ENCODE assay signal across 7 cellular contexts in the genomic region with DNA sequence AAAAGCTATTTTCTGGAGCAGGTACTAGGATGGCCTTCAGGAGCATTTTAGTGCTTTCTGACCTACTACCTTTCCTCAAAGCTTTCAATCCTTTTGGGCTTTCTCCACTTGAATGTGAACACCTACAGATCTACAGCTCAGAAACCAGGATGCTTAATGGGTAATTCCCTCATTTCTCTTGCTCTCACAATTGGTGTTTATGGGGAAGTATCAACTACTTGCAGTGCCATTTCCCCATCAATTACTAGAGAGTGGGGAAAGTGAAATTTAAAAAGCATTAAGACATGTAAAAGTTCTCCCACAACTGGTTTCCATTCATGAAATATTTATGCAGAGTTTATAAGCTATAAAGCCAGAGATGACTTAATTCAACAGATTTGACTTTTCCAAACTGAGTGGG. TPM values are rescaled to one million over a fixed set of nuclear protein-coding genes. Genes with fewer than 3 reads are reported as not detected.
DNase-seq lines count a peak whose midpoint lies in the region; FAIRE-seq and TF ChIP-seq lines count a peak whose summit lies in the region.

No MANE protein-coding gene starts in this region.

- POLR2A ChIA-PET in OCI-LY7 (lab: Charles Lee) = interaction anchor here (1.0 to 3.4 kb wide), 4 partner anchors 8 to 22 kb away, joined by 3 to 24 read pairs (median 7); no protein-coding TSS in a partner anchor

- no TSS peak for BruUV-seq in OCI-LY7 (replicated peaks; lab: Mats Ljungman, UMichigan)

- TF ChIP-seq POLR2A in GM12892 (IDR thresholded peaks at IDR 0.05; ENCODE audit: low read depth, low read length) = no peak

- H3K4me1 ChIP-seq in OCI-LY7 (ENCODE audit: insufficient read depth, low read length, poor library complexity, severe bottlenecking) = peaks cover 40% of the 10 kb centered on the region

- H3K4me3 ChIP-seq in OCI-LY7 (ENCODE audit: low read depth, low read length, poor library complexity, severe bottlenecking) = peak overlapping the region; percentile 100
- peak overlapping the region; percentile 76 for H3K4me3 ChIP-seq in epithelial cell of proximal tubule (ENCODE audit: low read depth, low read length)
- peak overlapping the region; percentile 94 for H3K4me3 ChIP-seq in retinal pigment epithelial cell (ENCODE audit: low read length)

- no peaks in the 10 kb centered on the region for H3K9me3 ChIP-seq in OCI-LY7 (ENCODE audit: low read length)

- peak overlapping the region; percentile 86 for H3K4me2 ChIP-seq in OCI-LY7 (ENCODE audit: low read length)

- TF ChIP-seq CTCF in OCI-LY7 (conservative IDR thresholded peaks at IDR 0.05; ENCODE audit: low read length) (no peak), epithelial cell of proximal tubule (conservative IDR thresholded peaks at IDR 0.05; ENCODE audit: low read depth, low read length) (no peak), retinal pigment epithelial cell (conservative IDR thresholded peaks at IDR 0.05; ENCODE audit: low read depth, low read length) (no peak)

- H2AFZ ChIP-seq in OCI-LY7 (ENCODE audit: low read length) = no peak overlapping the region

- peaks cover 40% of the 10 kb centered on the region for H4K20me1 ChIP-seq in OCI-LY7 (ENCODE audit: insufficient read depth, low read length)

- intact Hi-C loops in OCI-LY7 (cut with micrococcal nuclease; ENCODE audit: unreplicated experiment) = loop anchor here (2.0 to 5.0 kb wide), 3 partner anchors 22 to 170 kb away; partner anchors contain the start of genes DEGS2 and EVL

- peak overlapping the region; percentile 98 for H3K27ac ChIP-seq in OCI-LY7 (ENCODE audit: low read depth, low read length, poor library complexity, severe bottlenecking)

- H3K9me2 ChIP-seq in OCI-LY7 (ENCODE audit: insufficient read depth, low read length) = no peaks in the 10 kb centered on the region

- H3K79me2 ChIP-seq in OCI-LY7 (ENCODE audit: insufficient read depth, low read depth, low read length) = peaks cover 86% of the 10 kb centered on the region

- CTCF ChIA-PET in OCI-LY7 (lab: Charles Lee; ENCODE audit: unreplicated experiment) = interaction anchor here (0.5 kb wide), 1 partner anchor 172 kb away, joined by 9 read pairs; no protein-coding TSS in a partner anchor

- peaks cover 68% of the 10 kb centered on the region for H3K36me3 ChIP-seq in OCI-LY7 (ENCODE audit: insufficient read depth, low read length)

- DNase-seq in GM12892 (ENCODE audit: insufficient read length) (no peak), OCI-LY7 (ENCODE audit: low spot score) (no peak), epithelial cell of proximal tubule (ENCODE audit: low read depth) (no peak), retinal pigment epithelial cell (ENCODE audit: low read depth) (no peak), NCI-H2081 (lab: John Stamatoyannopoulos, UW) (no peak), NCI-H1105 (lab: John Stamatoyannopoulos, UW) (no peak)
- no peak for DNase-seq in stimulated activated CD8-positive, alpha-beta memory T cell treated with anti-CD3 and anti-CD28 coated beads, Interleukin-4, amount 100 ng/mL, for 48 hours

- peak; percentile 38 for FAIRE-seq in GM12892 (lab: Jason Lieb, UNC)

RNA-seq across cellular contexts. Expression of gene YY1, which starts 2.1 kb away (rescaled TPM):
- 56.6 TPM for polyA plus RNA-seq in GM12892 (2012; ENCODE audit: missing spikeins)
- 59.9 and 69.2 TPM in 2 replicates for total RNA-seq in OCI-LY7 (2014; rRNA removed; shearing (Covaris generic))
- total RNA-seq in OCI-LY7 (2022) = 137 and 140 TPM in 2 replicates
- total RNA-seq in epithelial cell of proximal tubule = 41.9 and 45.2 TPM in 2 replicates
